In the genomic region with DNA sequence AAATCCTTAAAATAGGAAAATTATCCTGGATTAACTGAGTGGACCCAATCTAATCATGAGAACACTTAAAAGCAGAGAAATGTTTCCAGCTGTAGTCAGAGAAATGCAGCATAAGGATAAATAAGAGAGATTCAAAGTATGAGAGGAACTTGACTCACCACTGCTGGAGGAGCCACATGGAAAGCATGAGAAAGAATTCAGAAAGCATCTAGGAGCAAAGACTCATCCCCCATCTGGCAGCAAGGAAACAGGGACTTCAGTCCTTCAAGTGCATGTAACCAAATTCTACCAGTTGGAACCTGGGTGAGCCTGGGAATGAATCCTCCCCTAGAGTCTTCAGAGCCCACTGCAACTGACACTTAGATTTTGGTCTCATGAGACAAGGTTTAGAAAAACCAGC, we compare ENCODE assay signal across 11 cellular contexts. TPM values are rescaled to one million over a fixed set of nuclear protein-coding genes. Genes with fewer than 3 reads are reported as not detected.
DNase-seq lines count a peak whose midpoint lies in the region; ATAC-seq and TF ChIP-seq lines count a peak whose summit lies in the region.
"Had no signal": no experiment of that assay in that cellular context is flagged by ENCODE, and none has a peak within 500 bp of the region (broad histone marks: within the 10 kb centered on the region; RNA-seq: fewer than 3 reads in every experiment).

No MANE protein-coding gene starts in this region.

- no peaks in the 10 kb centered on the region for H3K27me3 ChIP-seq in mammary epithelial cell (ENCODE audit: insufficient read depth, low read length)
- H3K27me3 ChIP-seq in left lung: no peaks in the 10 kb centered on the region

- peaks cover 35% of the 10 kb centered on the region for H3K79me2 ChIP-seq in mammary epithelial cell (ENCODE audit: insufficient read depth, low read length)

- no peaks in the 10 kb centered on the region for H4K20me1 ChIP-seq in mammary epithelial cell (ENCODE audit: insufficient read depth, low read length)

- H3K4me2 ChIP-seq in mammary epithelial cell (ENCODE audit: insufficient read depth, low read depth, low read length): no peak overlapping the region

- DNase-seq in AG08396 (ENCODE audit: low spot score): peak; percentile 61
- peak; percentile 92 for DNase-seq in HFFc6
- peak; percentile 38 for DNase-seq in mammary epithelial cell
- no peak for DNase-seq in left lung
- DNase-seq in NK-92 treated with Interleukin-12 subunit alpha and Interleukin-12 subunit beta, amount 100 ng/mL, for 24 hours (lab: John Stamatoyannopoulos, UW): no peak
- no peak for DNase-seq in GM10266 (ENCODE audit: extremely low spot score)
- DNase-seq in NCI-H2196 (lab: John Stamatoyannopoulos, UW; ENCODE audit: unreplicated experiment): no peak
- DNase-seq in SHP77 (lab: John Stamatoyannopoulos, UW): no peak
- DNase-seq: DMS153, WERI-Rb-1 had no signal

- H3K4me3 ChIP-seq in mammary epithelial cell (replicated peaks in 1 of 3; ENCODE audit: insufficient read depth in 1 of 3, low read depth in 2 of 3, low read length in 3 of 3): no peak overlapping the region
- no peak overlapping the region for H3K4me3 ChIP-seq in left lung

- intact Hi-C loops in mammary epithelial cell (cut with micrococcal nuclease): loop anchor here (2.0 kb wide), 1 partner anchor 238 kb away; no protein-coding TSS in a partner anchor
- intact Hi-C loops in left lung (cut with DNase I): loop anchor here in 1 of 2 donors (10.0 kb wide), 1 partner anchor 244 kb away; no protein-coding TSS in a partner anchor

- BruUV-seq in mammary epithelial cell (replicated peaks; lab: Mats Ljungman, UMichigan): no TSS peak

- TF ChIP-seq CTCF in HFFc6 (IDR thresholded peaks at IDR 0.05) (no peak), mammary epithelial cell (conservative IDR thresholded peaks at IDR 0.05 in 1 of 2, IDR thresholded peaks at IDR 0.05 in 1 of 2; ENCODE audit: extremely low read depth in 1 of 2, insufficient read depth in 1 of 2, low read depth in 1 of 2, low read length in 2 of 2) (no peak), left lung (IDR thresholded peaks at IDR 0.05) (no peak), GM10266 (IDR thresholded peaks at IDR 0.05; ENCODE audit: control insufficient read depth, insufficient read depth, low read depth, missing control alignments) (no peak)

- peak overlapping the region; percentile 58 for H3K4me3 Mint-ChIP-seq in HFFc6
- H3K4me3 Mint-ChIP-seq: activated naive CD4-positive, alpha-beta T cell treated with anti-CD3 and anti-CD28 coated beads, Interleukin-2, amount 50 U/mL, for 24 hours had no signal

- H3K4me1 ChIP-seq in mammary epithelial cell (ENCODE audit: insufficient read depth, low read length) (peaks cover 7% of the 10 kb centered on the region), left lung (peaks cover 21 to 37% of the 10 kb centered on the region in 2 donors)

- H3K9me3 Mint-ChIP-seq in HFFc6: no peaks in the 10 kb centered on the region
- H3K9me3 Mint-ChIP-seq: activated naive CD4-positive, alpha-beta T cell treated with anti-CD3 and anti-CD28 coated beads, Interleukin-2, amount 50 U/mL, for 24 hours had no signal

- H3K36me3 Mint-ChIP-seq in HFFc6 (ENCODE audit: low read depth): 0 out of 2 replicates have a peak, but pooled peaks cover under 1% of the 10 kb centered on the region

- no peak overlapping the region for H2AFZ ChIP-seq in mammary epithelial cell (ENCODE audit: low read depth, low read length)

- dilution Hi-C loops in mammary epithelial cell (cut with HindIII; ENCODE audit: low sequenced_read_pairs): no loop called here

- no peak overlapping the region for H3K9ac ChIP-seq in mammary epithelial cell (ENCODE audit: insufficient read depth, low read length)

- H3K27me3 Mint-ChIP-seq in HFFc6 (ENCODE audit: insufficient read depth): no peaks in the 10 kb centered on the region; the same call in 1 of the 2 replicates
- H3K27me3 Mint-ChIP-seq: activated naive CD4-positive, alpha-beta T cell treated with anti-CD3 and anti-CD28 coated beads, Interleukin-2, amount 50 U/mL, for 24 hours had no signal

- H3K27ac Mint-ChIP-seq in HFFc6: peak overlapping the region; percentile 86
- H3K27ac Mint-ChIP-seq: activated naive CD4-positive, alpha-beta T cell treated with anti-CD3 and anti-CD28 coated beads, Interleukin-2, amount 50 U/mL, for 24 hours had no signal

- H3K36me3 ChIP-seq in mammary epithelial cell (ENCODE audit: insufficient read depth, low read length) (peaks cover 7% of the 10 kb centered on the region), left lung (peaks cover 0 to 20% of the 10 kb centered on the region in 2 donors)
- H3K36me3 ChIP-seq: WERI-Rb-1 had no signal

- H3K4me1 Mint-ChIP-seq in HFFc6 (ENCODE audit: low read depth): peaks cover 31% of the 10 kb centered on the region

- no peak overlapping the region for H3K27ac ChIP-seq in mammary epithelial cell (ENCODE audit: insufficient read depth, low read depth, low read length)
- peak overlapping the region in 1 of 2 donors; percentile 37 for H3K27ac ChIP-seq in left lung
- H3K27ac ChIP-seq: WERI-Rb-1 had no signal

- H3K9me3 ChIP-seq in mammary epithelial cell (replicated peaks; ENCODE audit: insufficient read depth, low read length) (no peaks in the 10 kb centered on the region), left lung (no peaks in the 10 kb centered on the region)

- peak; percentile 55 for ATAC-seq in left lung

- in situ Hi-C loops in mammary epithelial cell (cut with MboI; ENCODE audit: low sequenced_read_pairs in 2 of 2): loop anchor here (10.0 to 25.0 kb wide), 3 partner anchors 124 to 237 kb away; a partner anchor contains a TSS

- CTCF ChIA-PET in mammary epithelial cell (lab: Charles Lee; ENCODE audit: low non-redundant PET): no interaction called here

RNA-seq across cellular contexts. Expression of a gene that starts 33.7 kb away (rescaled TPM):
- total RNA-seq in HFFc6 (2021; fragmentation: NEBNext Ultra II Directional; extraction: Animal tissue kit (Norgen Biotek cat#: 25700)): 10 to 100 TPM; 22.6 to 26.4 (median 24.4) TPM
- total RNA-seq in mammary epithelial cell: 10 to 100 TPM; 28.8 to 37.5 TPM
- 14.5 TPM for polyA plus RNA-seq in mammary epithelial cell
- polyA minus RNA-seq in mammary epithelial cell: 15.7 TPM
- 10 to 100 TPM; 46.4 to 46.8 TPM for total RNA-seq in left lung

RNA-seq across cellular contexts. Expression of a gene that starts 43.0 kb away (rescaled TPM):
- total RNA-seq in HFFc6 (2021; fragmentation: NEBNext Ultra II Directional; extraction: Animal tissue kit (Norgen Biotek cat#: 25700)): 10 to 100 TPM; 62.2 to 69.9 (median 65.9) TPM
- total RNA-seq in mammary epithelial cell (10 to 100 TPM; 54.2 to 54.9 TPM), left lung (10 to 100 TPM; 86.7 to 87.0 TPM)
- 43.5 TPM for polyA plus RNA-seq in mammary epithelial cell
- 36.8 TPM for polyA minus RNA-seq in mammary epithelial cell

Comparison
In these comparisons a context has a peak if more than half of its experiments do, and no peak if none do; other contexts are left out.
1. DNase-seq: peak in AG08396 (single experiment), HFFc6 (single experiment) and mammary epithelial cell (single experiment); none in left lung (0 of 2), NK-92 treated with Interleukin-12 subunit alpha and Interleukin-12 subunit beta, amount 100 ng/mL, for 24 hours (single experiment), GM10266 (single experiment), NCI-H2196 (single experiment) and SHP77 (0 of 2).